In the genomic region with DNA sequence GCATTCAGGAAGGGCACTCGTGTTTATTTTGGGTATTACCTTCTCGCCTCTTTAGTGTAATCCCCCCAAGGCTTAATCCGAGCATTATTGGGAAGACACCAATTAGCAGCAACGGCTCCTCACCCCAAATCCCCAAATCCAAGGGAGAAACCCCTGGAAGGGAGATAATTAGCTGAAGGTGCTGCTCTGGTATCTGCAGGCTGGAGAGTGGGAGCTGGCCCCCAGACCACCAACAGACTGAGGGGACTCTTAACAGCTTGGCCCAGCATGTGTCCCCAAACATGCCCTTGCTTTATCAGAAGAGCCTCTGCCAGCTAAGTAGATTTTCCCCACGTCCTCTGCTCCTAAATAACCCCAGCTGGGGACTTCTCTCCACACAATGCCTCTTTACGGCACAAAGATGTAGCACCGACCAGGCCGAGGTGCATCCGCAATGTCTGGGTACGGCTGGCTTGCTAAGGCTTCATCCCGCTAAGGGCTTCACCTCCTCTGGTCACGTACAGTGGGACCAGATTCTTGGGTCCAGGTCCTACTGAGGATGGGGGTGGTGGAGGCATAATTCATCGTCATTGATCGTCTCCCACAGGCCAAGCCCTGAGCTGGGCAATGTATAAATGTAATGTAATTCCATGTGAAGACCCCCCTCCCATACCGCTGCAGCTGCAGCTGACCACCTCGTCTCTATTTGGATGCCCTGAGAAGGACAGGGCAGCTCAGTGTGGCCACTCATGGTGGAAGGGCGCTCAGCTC, we compare ENCODE assay signal across 19 cellular contexts.
DNase-seq lines count a peak whose midpoint lies in the region; ATAC-seq and TF ChIP-seq lines count a peak whose summit lies in the region.
"Had no signal": no experiment of that assay in that cellular context is flagged by ENCODE, and none has a peak within 500 bp of the region (broad histone marks: within the 10 kb centered on the region; RNA-seq: fewer than 3 reads in every experiment).

No MANE protein-coding gene starts in this region.

- H3K27me3 ChIP-seq in WERI-Rb-1 (ENCODE audit: insufficient read depth, low read depth, severe bottlenecking): no peaks in the 10 kb centered on the region

- ATAC-seq in GM18873 (IDR thresholded peaks at IDR 0.05; ENCODE audit: low FRiP score, unreplicated experiment): no peak
- ATAC-seq: GM12878 had no signal

- no peaks in the 10 kb centered on the region for H3K9me3 ChIP-seq in WERI-Rb-1 (ENCODE audit: severe bottlenecking)
- H3K9me3 ChIP-seq: BE2C had no signal

- H3K4me3 ChIP-seq in WERI-Rb-1 (ENCODE audit: low read depth, low read length): peak overlapping the region; percentile 5; the same call in 1 of the 2 replicates
- H3K4me3 ChIP-seq: GM12878 had no signal

- peak; percentile 59 for DNase-seq in NCI-H82 (lab: John Stamatoyannopoulos, UW)
- DNase-seq in WERI-Rb-1: peak; percentile 36
- peak; percentile 85 for DNase-seq in mesenteric fat pad (ENCODE audit: low spot score)
- no peak for DNase-seq in NCI-H1092 (lab: John Stamatoyannopoulos, UW)
- DNase-seq in NCI-H69 (lab: John Stamatoyannopoulos, UW): no peak
- DNase-seq: ACHN; BE2C; C1 segment of cervical spinal cord; CD4-positive, CD25-positive, alpha-beta regulatory T cell; CD8-positive, alpha-beta memory T cell; COR-L47; DMS 273 treated with DMSO at 0.1 percent for 48 hours; DMS53; DND-41; EL; HCEC 1CT; IMR-90 had no signal

- H3K36me3 ChIP-seq in WERI-Rb-1: no peaks in the 10 kb centered on the region
- H3K36me3 ChIP-seq: BE2C had no signal

- H3K27ac ChIP-seq in WERI-Rb-1: peak overlapping the region; percentile 39; the same call in 1 of the 2 replicates

- TF ChIP-seq CTCF in WERI-Rb-1 (IDR thresholded peaks at IDR 0.05; ENCODE audit: low read depth, low read length): no peak

Comparison
In these comparisons a context has a peak if more than half of its experiments do, and no peak if none do; other contexts are left out.
1. DNase-seq: peak in NCI-H82 (single experiment), WERI-Rb-1 (single experiment) and mesenteric fat pad (single experiment); none in NCI-H1092 (single experiment) and NCI-H69 (single experiment).